ENCODE assay signal across 38 cellular contexts in genomic region chr5:172200476-172200875, GRCh38. TPM values are rescaled to one million over a fixed set of nuclear protein-coding genes. Genes with fewer than 3 reads are reported as not detected.
"Had no signal": no experiment of that assay in that cellular context is flagged by ENCODE, and none has a peak within 500 bp of the region (broad histone marks: within the 10 kb centered on the region; RNA-seq: fewer than 3 reads in every experiment).

No MANE protein-coding gene starts in this region.

- ATAC-seq: activated CD8-positive, alpha-beta T cell treated with anti-CD3 and anti-CD28 coated beads for 36 hours; activated T-cell treated with anti-CD3 and anti-CD28 coated beads, Interleukin-2, amount 50 U/mL, for 72 hours; activated T-helper 17 cell treated with anti-CD3 and anti-CD28 coated beads, Interleukin-2, amount 50 U/mL, for 72 hours; PC-3 had no signal

- H3K4me1 Mint-ChIP-seq: activated CD4-positive, alpha-beta T cell treated with anti-CD3 and anti-CD28 coated beads, Interleukin-2, amount 10 ng/mL, durations not matched to agents 24 days and 14 days; activated naive CD8-positive, alpha-beta T cell treated with anti-CD3 and anti-CD28 coated beads for 36 hours; activated T-helper 17 cell treated with anti-CD3 and anti-CD28 coated beads, Interleukin-2, amount 50 U/mL, for 72 hours had no signal

- H3K36me3 Mint-ChIP-seq: activated naive CD8-positive, alpha-beta T cell treated with anti-CD3 and anti-CD28 coated beads for 36 hours had no signal

- H3K27ac Mint-ChIP-seq: activated CD4-positive, alpha-beta T cell treated with anti-CD3 and anti-CD28 coated beads, Interleukin-2, amount 10 ng/mL, durations not matched to agents 24 days and 14 days; activated CD8-positive, alpha-beta T cell treated with anti-CD3 and anti-CD28 coated beads for 36 hours; activated naive CD8-positive, alpha-beta T cell treated with anti-CD3 and anti-CD28 coated beads for 36 hours; activated T-cell treated with anti-CD3 and anti-CD28 coated beads, Interleukin-2, amount 50 U/mL, for 72 hours; activated T-helper 17 cell treated with anti-CD3 and anti-CD28 coated beads, Interleukin-2, amount 50 U/mL, for 72 hours; T-helper 1 cell treated with Interleukin-12 subunit alpha and Interleukin-12 subunit beta and Interleukin-4 antibody, amounts not matched to agents 30 μg/mL and 1 μg/mL, for 36 hours; T-helper 2 cell treated with Interferon-gamma antibody and Interleukin-4, amounts not matched to agents 5 μg/mL and 100 μg/mL, for 36 hours had no signal

- H3K4me3 Mint-ChIP-seq: activated CD4-positive, alpha-beta T cell treated with anti-CD3 and anti-CD28 coated beads, Interleukin-2, amount 10 ng/mL, durations not matched to agents 24 days and 14 days; activated CD8-positive, alpha-beta T cell treated with anti-CD3 and anti-CD28 coated beads for 36 hours; activated naive CD8-positive, alpha-beta T cell treated with anti-CD3 and anti-CD28 coated beads for 36 hours; activated T-cell treated with anti-CD3 and anti-CD28 coated beads, Interleukin-2, amount 50 U/mL, for 72 hours; activated T-helper 17 cell treated with anti-CD3 and anti-CD28 coated beads, Interleukin-2, amount 50 U/mL, for 72 hours; T-helper 1 cell treated with Interleukin-12 subunit alpha and Interleukin-12 subunit beta and Interleukin-4 antibody, amounts not matched to agents 30 μg/mL and 1 μg/mL, for 36 hours; T-helper 2 cell treated with Interferon-gamma antibody and Interleukin-4, amounts not matched to agents 5 μg/mL and 100 μg/mL, for 36 hours had no signal

- H3K27me3 Mint-ChIP-seq: activated naive CD8-positive, alpha-beta T cell treated with anti-CD3 and anti-CD28 coated beads for 36 hours had no signal

- DNase-seq: activated CD4-positive, alpha-beta T cell treated with anti-CD3 and anti-CD28 coated beads, Interleukin-2, amount 10 ng/mL, durations not matched to agents 24 days and 14 days; activated CD4-positive, alpha-beta T cell treated with anti-CD3 and anti-CD28 coated beads, Interleukin-2, amount 50 U/mL, for 4 hours; activated CD4-positive, CD25-positive, alpha-beta regulatory T cell; activated CD8-positive, alpha-beta T cell treated with anti-CD3 and anti-CD28 coated beads for 36 hours; activated effector memory CD4-positive, alpha-beta T cell treated with anti-CD3 and anti-CD28 coated beads, Interleukin-2, amount 50 U/mL, for 16 hours; activated naive CD4-positive, alpha-beta T cell; activated naive CD4-positive, alpha-beta T cell treated with anti-CD3 and anti-CD28 coated beads, Interleukin-2, amount 50 U/mL, for 16 hours; activated naive CD8-positive, alpha-beta T cell treated with anti-CD3 and anti-CD28 coated beads for 36 hours; activated T-cell treated with anti-CD3 and anti-CD28 coated beads, Interleukin-2, amount 50 U/mL, for 1 hour; activated T-cell treated with anti-CD3 and anti-CD28 coated beads, Interleukin-2, amount 50 U/mL, for 72 hours; amniotic stem cell; aorta; brain microvascular endothelial cell; central memory CD4-positive, alpha-beta T cell; Kasumi-1; MG63; NCI-H1048; NCI-H1105 treated with DMSO at 0.1 percent for 48 hours; NCI-H1436; NCI-H1694; NCI-H1930; NCI-H2081 treated with DMSO at 0.1 percent for 48 hours; NCI-H510A; NCI-H526; NCI-H748 treated with DMSO at 0.1 percent for 48 hours; NK-92 treated with Interleukin-12 subunit alpha and Interleukin-12 subunit beta, amount 100 ng/mL, for 24 hours; PC-3; Peyer's patch; RPMI8226; SHP77 treated with DMSO at 0.1 percent for 48 hours; SK-N-SH had no signal

- H3K9me3 Mint-ChIP-seq: activated CD4-positive, alpha-beta T cell treated with anti-CD3 and anti-CD28 coated beads, Interleukin-2, amount 10 ng/mL, durations not matched to agents 24 days and 14 days; activated CD8-positive, alpha-beta T cell treated with anti-CD3 and anti-CD28 coated beads for 36 hours; activated naive CD8-positive, alpha-beta T cell treated with anti-CD3 and anti-CD28 coated beads for 36 hours; activated T-cell treated with anti-CD3 and anti-CD28 coated beads, Interleukin-2, amount 50 U/mL, for 72 hours; activated T-helper 17 cell treated with anti-CD3 and anti-CD28 coated beads, Interleukin-2, amount 50 U/mL, for 72 hours; T-helper 1 cell treated with Interleukin-12 subunit alpha and Interleukin-12 subunit beta and Interleukin-4 antibody, amounts not matched to agents 30 μg/mL and 1 μg/mL, for 36 hours; T-helper 2 cell treated with Interferon-gamma antibody and Interleukin-4, amounts not matched to agents 5 μg/mL and 100 μg/mL, for 36 hours had no signal

- FAIRE-seq: TTC549 had no signal

RNA-seq across cellular contexts. Expression of gene EFCAB9, which starts 6.5 kb away (rescaled TPM):
- total RNA-seq: activated CD4-positive, alpha-beta T cell treated with anti-CD3 and anti-CD28 coated beads, Interleukin-2, amount 10 ng/mL, durations not matched to agents 24 days and 14 days; activated CD8-positive, alpha-beta memory T cell treated with anti-CD3 and anti-CD28 coated beads for 36 hours; activated CD8-positive, alpha-beta T cell treated with anti-CD3 and anti-CD28 coated beads for 36 hours; activated naive CD8-positive, alpha-beta T cell treated with anti-CD3 and anti-CD28 coated beads for 36 hours; activated T-cell treated with anti-CD3 and anti-CD28 coated beads, Interleukin-2, amount 50 U/mL, for 72 hours; activated T-helper 17 cell treated with anti-CD3 and anti-CD28 coated beads, Interleukin-2, amount 50 U/mL, for 72 hours; aorta; cerebellum; PC-3; Peyer's patch; SJSA1 had no signal
- polyA plus RNA-seq: aorta had no signal
